8 cellular contexts compared by ENCODE assay signal in the genomic region with DNA sequence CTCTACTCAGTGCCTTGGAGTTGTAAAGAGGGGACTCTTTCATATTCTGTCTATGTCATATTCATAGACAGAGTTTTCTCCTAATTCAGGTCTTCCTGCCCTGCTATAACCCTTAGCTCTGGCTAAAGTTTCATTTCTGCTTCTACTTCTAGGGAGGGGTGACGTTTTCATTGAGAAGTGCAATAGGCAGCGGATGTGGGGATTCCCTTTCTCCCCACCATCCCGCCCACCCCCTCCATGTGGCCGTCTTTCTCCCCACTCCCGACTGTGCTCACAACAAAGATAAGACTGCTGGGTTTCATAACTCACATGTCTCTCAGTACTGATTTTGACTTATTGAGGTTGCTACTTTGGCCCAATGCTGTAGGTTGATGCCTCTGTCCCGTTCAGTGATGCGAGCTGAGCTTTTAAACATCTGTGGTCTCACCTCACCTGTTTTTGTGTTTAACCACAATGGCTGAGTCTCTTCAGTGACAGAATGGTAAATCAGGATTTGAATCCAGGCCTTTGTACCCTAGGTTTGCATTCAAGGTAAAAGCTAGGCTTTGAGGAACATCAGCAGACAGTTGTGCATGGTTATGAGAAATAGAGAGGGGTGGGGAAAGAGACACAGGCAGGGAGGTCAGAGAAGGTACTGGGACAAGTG. TPM values are rescaled to one million over a fixed set of nuclear protein-coding genes. Genes with fewer than 3 reads are reported as not detected.
DNase-seq lines count a peak whose midpoint lies in the region; ATAC-seq lines count a peak whose summit lies in the region.

No MANE protein-coding gene starts in this region.

- ATAC-seq in GM19468 (IDR thresholded peaks at IDR 0.05; ENCODE audit: extremely low read depth, unreplicated experiment) (peak; percentile 68), HG03520 (IDR thresholded peaks at IDR 0.05; ENCODE audit: unreplicated experiment) (peak; percentile 65)
- ATAC-seq in activated T-cell treated with anti-CD3 and anti-CD28 coated beads, Interleukin-2, amount 50 U/mL, for 72 hours (replicated peaks in 1 of 2), result peak; percentile 75 to 79
- peak; percentile 88 for ATAC-seq in stimulated activated memory B cell treated with anti-CD40 and anti-IgM and Interleukin-4, amounts not matched to agents 10 μg/mL and 1 μg/mL and 100 μg/mL, for 72 hours

- H3K4me1 Mint-ChIP-seq in activated T-cell treated with anti-CD3 and anti-CD28 coated beads, Interleukin-2, amount 50 U/mL, for 72 hours (ENCODE audit: low read depth), result peaks cover 48% of the 10 kb centered on the region
- peaks cover 29% of the 10 kb centered on the region for H3K4me1 Mint-ChIP-seq in stimulated activated memory B cell treated with anti-CD40 and anti-IgM and Interleukin-4, amounts not matched to agents 10 μg/mL and 1 μg/mL and 100 μg/mL, for 72 hours

- DNase-seq in CD1c-positive myeloid dendritic cell (ENCODE audit: extremely low spot score) (peak; percentile 93), Kasumi-1 (lab: John Stamatoyannopoulos, UW) (no peak), COLO668 (lab: John Stamatoyannopoulos, UW; ENCODE audit: unreplicated experiment) (no peak), cerebellar nuclear complex (lab: John Stamatoyannopoulos, UW) (no peak)
- peak; percentile 46 to 55 for DNase-seq in activated T-cell treated with anti-CD3 and anti-CD28 coated beads, Interleukin-2, amount 50 U/mL, for 72 hours

- H3K27me3 Mint-ChIP-seq in activated T-cell treated with anti-CD3 and anti-CD28 coated beads, Interleukin-2, amount 50 U/mL, for 72 hours (ENCODE audit: low read depth), result peaks cover 17% of the 10 kb centered on the region
- no peaks in the 10 kb centered on the region for H3K27me3 Mint-ChIP-seq in stimulated activated memory B cell treated with anti-CD40 and anti-IgM and Interleukin-4, amounts not matched to agents 10 μg/mL and 1 μg/mL and 100 μg/mL, for 72 hours

- peak overlapping the region; percentile 64 to 88 for H3K4me3 Mint-ChIP-seq in activated T-cell treated with anti-CD3 and anti-CD28 coated beads, Interleukin-2, amount 50 U/mL, for 72 hours
- peak overlapping the region; percentile 45 for H3K4me3 Mint-ChIP-seq in stimulated activated memory B cell treated with anti-CD40 and anti-IgM and Interleukin-4, amounts not matched to agents 10 μg/mL and 1 μg/mL and 100 μg/mL, for 72 hours

- H3K36me3 Mint-ChIP-seq in activated T-cell treated with anti-CD3 and anti-CD28 coated beads, Interleukin-2, amount 50 U/mL, for 72 hours (ENCODE audit: insufficient read depth in 2 of 2), result no peaks in the 10 kb centered on the region
- H3K36me3 Mint-ChIP-seq in stimulated activated memory B cell treated with anti-CD40 and anti-IgM and Interleukin-4, amounts not matched to agents 10 μg/mL and 1 μg/mL and 100 μg/mL, for 72 hours, result no peaks in the 10 kb centered on the region

- no peaks in the 10 kb centered on the region for H3K9me3 Mint-ChIP-seq in activated T-cell treated with anti-CD3 and anti-CD28 coated beads, Interleukin-2, amount 50 U/mL, for 72 hours
- no peaks in the 10 kb centered on the region for H3K9me3 Mint-ChIP-seq in stimulated activated memory B cell treated with anti-CD40 and anti-IgM and Interleukin-4, amounts not matched to agents 10 μg/mL and 1 μg/mL and 100 μg/mL, for 72 hours

- H3K27ac Mint-ChIP-seq in activated T-cell treated with anti-CD3 and anti-CD28 coated beads, Interleukin-2, amount 50 U/mL, for 72 hours, result peak overlapping the region; percentile 83
- H3K27ac Mint-ChIP-seq in stimulated activated memory B cell treated with anti-CD40 and anti-IgM and Interleukin-4, amounts not matched to agents 10 μg/mL and 1 μg/mL and 100 μg/mL, for 72 hours, result peak overlapping the region; percentile 28

RNA-seq across cellular contexts. Expression of a gene that starts 7.8 kb away (rescaled TPM):
- 10 to 100 TPM; 15.8 to 20.1 TPM for total RNA-seq in activated T-cell treated with anti-CD3 and anti-CD28 coated beads, Interleukin-2, amount 50 U/mL, for 72 hours

RNA-seq across cellular contexts. Expression of a gene that starts 41.4 kb away (rescaled TPM):
- total RNA-seq in activated T-cell treated with anti-CD3 and anti-CD28 coated beads, Interleukin-2, amount 50 U/mL, for 72 hours, result 10 to 100 TPM; 26.5 to 35.8 TPM

Comparison
In these comparisons a context has a peak if more than half of its experiments do, and no peak if none do; other contexts are left out.
1. DNase-seq: peak in CD1c-positive myeloid dendritic cell (single experiment) and activated T-cell treated with anti-CD3 and anti-CD28 coated beads, Interleukin-2, amount 50 U/mL, for 72 hours (2 of 2); none in Kasumi-1 (0 of 2), COLO668 (single experiment) and cerebellar nuclear complex (0 of 2).
2. Peak in every context shown above with its lines, with median percentiles within 50 percentile points of each other: ATAC-seq.